In the genomic region with DNA sequence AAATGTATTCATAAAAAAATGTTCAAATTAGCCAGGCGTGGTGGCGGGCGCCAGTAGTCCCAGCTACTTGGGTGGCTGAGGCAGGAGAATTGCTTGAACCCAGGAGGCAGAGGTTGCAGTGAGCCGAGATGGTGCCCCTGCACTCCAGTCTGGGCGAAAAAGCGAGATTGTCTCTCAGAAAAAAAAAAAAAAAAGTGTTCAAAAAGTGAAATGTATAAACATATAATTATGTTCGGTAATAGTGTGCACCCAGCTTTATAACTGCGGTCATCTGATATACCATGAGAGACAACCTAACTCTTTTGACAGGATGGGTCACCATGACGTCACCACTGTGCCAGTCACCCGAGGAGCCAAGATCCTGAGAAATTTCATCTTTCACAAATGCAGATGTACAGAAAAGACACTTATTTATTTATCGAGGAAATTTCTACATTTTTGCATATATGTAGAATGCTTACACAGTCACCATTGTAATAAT, we compare ENCODE assay signal across 8 cellular contexts. TPM values are rescaled to one million over a fixed set of nuclear protein-coding genes. Genes with fewer than 3 reads are reported as not detected.
DNase-seq lines count a peak whose midpoint lies in the region; ATAC-seq and TF ChIP-seq lines count a peak whose summit lies in the region.

No MANE protein-coding gene starts in this region.

- DNase-seq in activated CD4-positive, alpha-beta T cell treated with anti-CD3 and anti-CD28 coated beads, Interleukin-2, amount 10 ng/mL, durations not matched to agents 24 days and 14 days: no peak
- no peak for DNase-seq in activated CD4-positive, alpha-beta T cell treated with anti-CD3 and anti-CD28 coated beads, Interleukin-2, amount 50 U/mL, for 48 hours
- peak in 4 of 10 donors; percentile 19 to 62 (median 40) for DNase-seq in dorsolateral prefrontal cortex
- no peak for DNase-seq in naive B cell
- no peak for DNase-seq in NK-92 treated with Interleukin-12 subunit alpha and Interleukin-12 subunit beta, amount 100 ng/mL, for 24 hours (lab: John Stamatoyannopoulos, UW)

- peak overlapping the region; percentile 61 for H3K4me3 Mint-ChIP-seq in activated CD4-positive, alpha-beta T cell treated with anti-CD3 and anti-CD28 coated beads, Interleukin-2, amount 10 ng/mL, durations not matched to agents 24 days and 14 days
- peak overlapping the region; percentile 73 to 90 (median 83) for H3K4me3 Mint-ChIP-seq in naive B cell

- no peaks in the 10 kb centered on the region for H3K36me3 ChIP-seq in OCI-LY3 (replicated peaks; ENCODE audit: low read depth, low read length)

- peak overlapping the region; percentile 50 for H3K9ac ChIP-seq in OCI-LY3 (ENCODE audit: low read length)

- H3K9me3 Mint-ChIP-seq in activated CD4-positive, alpha-beta T cell treated with anti-CD3 and anti-CD28 coated beads, Interleukin-2, amount 10 ng/mL, durations not matched to agents 24 days and 14 days: no peaks in the 10 kb centered on the region
- no peaks in the 10 kb centered on the region for H3K9me3 Mint-ChIP-seq in naive B cell

- H3K9me3 ChIP-seq in OCI-LY3 (ENCODE audit: insufficient read depth, low read length): no peaks in the 10 kb centered on the region

- peak overlapping the region; percentile 81 for H2AFZ ChIP-seq in OCI-LY3 (ENCODE audit: low read depth, low read length)

- H3K36me3 Mint-ChIP-seq in activated CD4-positive, alpha-beta T cell treated with anti-CD3 and anti-CD28 coated beads, Interleukin-2, amount 10 ng/mL, durations not matched to agents 24 days and 14 days (ENCODE audit: low read depth): no peaks in the 10 kb centered on the region
- H3K36me3 Mint-ChIP-seq in naive B cell: no peaks in the 10 kb centered on the region

- H3K4me1 ChIP-seq in OCI-LY3 (ENCODE audit: low read length): peaks cover 14% of the 10 kb centered on the region

- peaks cover 9% of the 10 kb centered on the region; the same call in 1 of the 2 replicates for H4K20me1 ChIP-seq in OCI-LY3 (ENCODE audit: insufficient read depth, low read length)

- TF ChIP-seq CTCF in OCI-LY3 (IDR thresholded peaks at IDR 0.05; ENCODE audit: low read depth, low read length): no peak
- peak in 11 of 56 donors; percentile 4 to 53 (median 13) for TF ChIP-seq CTCF in dorsolateral prefrontal cortex (IDR thresholded peaks at IDR 0.05 in 54 of 56, conservative IDR thresholded peaks at IDR 0.05 in 2 of 56; ENCODE audit: low read depth in 1 of 56, partially characterized antibody in 56 of 56)

- H3K27ac ChIP-seq in OCI-LY3 (ENCODE audit: low read length) (no peak overlapping the region), dorsolateral prefrontal cortex (peak overlapping the region in 49 of 59 donors; percentile 11 to 93 (median 73))

- intact Hi-C loops in activated CD4-positive, alpha-beta T cell treated with anti-CD3 and anti-CD28 coated beads, Interleukin-2, amount 10 ng/mL, durations not matched to agents 24 days and 14 days (cut with micrococcal nuclease): loop anchor here (1.0 to 5.0 kb wide), 8 partner anchors 20 to 619 kb away; partner anchors contain the start of genes BBS9, FKBP9 and LSM5
- intact Hi-C loops in dorsolateral prefrontal cortex (cut with DNase I): loop anchor here (2.0 to 10.0 kb wide), 5 partner anchors 17 to 417 kb away; partner anchors contain the start of genes NT5C3A (in 2 of the 2) and BBS9 (in 1 of the 2)

- H3K4me2 ChIP-seq in OCI-LY3 (ENCODE audit: low read length): peak overlapping the region; percentile 79

- H3K4me1 Mint-ChIP-seq in activated CD4-positive, alpha-beta T cell treated with anti-CD3 and anti-CD28 coated beads, Interleukin-2, amount 10 ng/mL, durations not matched to agents 24 days and 14 days: peaks cover 24% of the 10 kb centered on the region
- peaks cover 27 to 38% (median 38%) of the 10 kb centered on the region in 3 donors for H3K4me1 Mint-ChIP-seq in naive B cell

- H3K27ac Mint-ChIP-seq in activated CD4-positive, alpha-beta T cell treated with anti-CD3 and anti-CD28 coated beads, Interleukin-2, amount 10 ng/mL, durations not matched to agents 24 days and 14 days: no peak overlapping the region
- H3K27ac Mint-ChIP-seq in naive B cell: peak overlapping the region in 3 of 6 donors; percentile 28 to 69 (median 33)

- H3K4me3 ChIP-seq in OCI-LY3 (ENCODE audit: low read length) (peak overlapping the region; percentile 90), dorsolateral prefrontal cortex (peak overlapping the region; percentile 66 to 99 (median 90))

- ATAC-seq in naive B cell (ENCODE audit: low read depth in 2 of 2): no peak
- no peak for ATAC-seq in HG03280 (IDR thresholded peaks at IDR 0.05; ENCODE audit: unreplicated experiment)
- ATAC-seq in HG03565 (IDR thresholded peaks at IDR 0.05; ENCODE audit: unreplicated experiment): no peak

- peaks cover 44% of the 10 kb centered on the region for H3K79me2 ChIP-seq in OCI-LY3 (ENCODE audit: low read length)

- H3K27me3 Mint-ChIP-seq in activated CD4-positive, alpha-beta T cell treated with anti-CD3 and anti-CD28 coated beads, Interleukin-2, amount 10 ng/mL, durations not matched to agents 24 days and 14 days: peaks cover 33% of the 10 kb centered on the region
- H3K27me3 Mint-ChIP-seq in naive B cell: peaks cover 8 to 30% (median 21%) of the 10 kb centered on the region in 3 donors

- H3K27me3 ChIP-seq in OCI-LY3 (ENCODE audit: low read depth, low read length) (no peaks in the 10 kb centered on the region), dorsolateral prefrontal cortex (no peaks in the 10 kb centered on the region)

RNA-seq across cellular contexts. Expression of gene RP9, which starts 0.6 kb away (rescaled TPM):
- total RNA-seq in activated CD4-positive, alpha-beta T cell treated with anti-CD3 and anti-CD28 coated beads, Interleukin-2, amount 10 ng/mL, durations not matched to agents 24 days and 14 days: 23.2 and 25.1 TPM in 2 replicates
- 10 to 100 TPM in 91 of 120 experiments, 1 to 10 TPM in 29; 5.9 to 25.1 (median 11.4) TPM for total RNA-seq in dorsolateral prefrontal cortex
- polyA plus RNA-seq in naive B cell (ENCODE audit: low read depth in 6 of 6): 100 to 1,000 TPM in 1 of 6 donors, 10 to 100 TPM in 5; 69.2 to 117 (median 82.4) TPM

RNA-seq across cellular contexts. Expression of gene BBS9, which starts 19.6 kb away (rescaled TPM):
- 4.2 and 4.3 TPM in 2 replicates for total RNA-seq in activated CD4-positive, alpha-beta T cell treated with anti-CD3 and anti-CD28 coated beads, Interleukin-2, amount 10 ng/mL, durations not matched to agents 24 days and 14 days
- total RNA-seq in dorsolateral prefrontal cortex: 10 to 100 TPM; 23.0 to 66.1 (median 39.1) TPM
- 10 to 100 TPM; 10.9 to 17.0 (median 13.0) TPM for polyA plus RNA-seq in naive B cell (ENCODE audit: low read depth in 6 of 6)

RNA-seq across cellular contexts. Expression of gene NT5C3A, which starts 47.2 kb away (rescaled TPM):
- total RNA-seq in activated CD4-positive, alpha-beta T cell treated with anti-CD3 and anti-CD28 coated beads, Interleukin-2, amount 10 ng/mL, durations not matched to agents 24 days and 14 days: 34.6 and 35.8 TPM in 2 replicates
- 10 to 100 TPM; 14.8 to 38.5 (median 23.8) TPM for total RNA-seq in dorsolateral prefrontal cortex
- 100 to 1,000 TPM; 131 to 206 (median 147) TPM for polyA plus RNA-seq in naive B cell (ENCODE audit: low read depth in 6 of 6)
